8 cellular contexts compared by ENCODE assay signal in genomic region chr12:46556105-46556559, GRCh38.
DNase-seq lines count a peak whose midpoint lies in the region; ATAC-seq lines count a peak whose summit lies in the region.

No MANE protein-coding gene starts in this region.

- DNase-seq in DMS 273 (lab: John Stamatoyannopoulos, UW; ENCODE audit: unreplicated experiment) = peak; percentile 18
- peak in 1 of 2 experiments; percentile 84 for DNase-seq in SJSA1 (ENCODE audit: low read depth in 1 of 2, low spot score in 2 of 2)
- peak; percentile 91 for DNase-seq in fibroblast of the conjunctiva (ENCODE audit: low read depth)
- peak; percentile 29 for DNase-seq in pulmonary artery endothelial cell (ENCODE audit: low read depth, low spot score)
- DNase-seq in hippocampal formation (lab: John Stamatoyannopoulos, UW) = no peak
- no peak for DNase-seq in stimulated activated CD4-positive, alpha-beta T cell treated with anti-CD3 and anti-CD28 coated beads, Interleukin-15, amount 100 ng/mL, for 24 hours

- peak overlapping the region; percentile 84 for H3K27ac ChIP-seq in SJSA1

- H3K9me3 ChIP-seq in SJSA1 (replicated peaks) = no peaks in the 10 kb centered on the region

- no peaks in the 10 kb centered on the region for H3K27me3 ChIP-seq in SJSA1 (replicated peaks)

- H3K36me3 ChIP-seq in SJSA1 = no peaks in the 10 kb centered on the region

- ATAC-seq in GM19035 (IDR thresholded peaks at IDR 0.05; ENCODE audit: unreplicated experiment) (no peak), GM21447 (IDR thresholded peaks at IDR 0.05; ENCODE audit: unreplicated experiment) (no peak)

- H3K4me1 ChIP-seq in SJSA1 (replicated peaks) = peaks cover 53% of the 10 kb centered on the region

- H3K4me3 ChIP-seq in SJSA1 = no peak overlapping the region

Comparison
In these comparisons a context has a peak if more than half of its experiments do, and no peak if none do; other contexts are left out.
1. DNase-seq: peak in DMS 273 (single experiment), fibroblast of the conjunctiva (single experiment) and pulmonary artery endothelial cell (single experiment); none in hippocampal formation (0 of 2) and stimulated activated CD4-positive, alpha-beta T cell treated with anti-CD3 and anti-CD28 coated beads, Interleukin-15, amount 100 ng/mL, for 24 hours (single experiment).